In genomic region chr9:16681659-16681990, GRCh38 we compare ENCODE assay signal across 11 cellular contexts.
"Had no signal": no experiment of that assay in that cellular context is flagged by ENCODE, and none has a peak within 500 bp of the region (broad histone marks: within the 10 kb centered on the region; RNA-seq: fewer than 3 reads in every experiment).

No MANE protein-coding gene starts in this region.

- H3K9me3 ChIP-seq: gastrocnemius medialis, pancreas, stomach had no signal

- ATAC-seq: gastrocnemius medialis, pancreas had no signal

- DNase-seq: activated CD4-positive, alpha-beta memory T cell treated with anti-CD3 and anti-CD28 coated beads, Interleukin-2, amount 10 ng/mL, durations not matched to agents 7 days and 5 days; activated naive CD8-positive, alpha-beta T cell treated with anti-CD3 and anti-CD28 coated beads, Interleukin-2, amount 10 ng/mL, durations not matched to agents 7 days and 5 days; gastrocnemius medialis; pancreas; retina; stimulated activated CD4-positive, alpha-beta T cell treated with anti-CD3 and anti-CD28 coated beads, Interleukin-4, amount 100 ng/mL, for 4 hours; stomach; T-helper 1 cell had no signal

- H3K27ac ChIP-seq: cardiac muscle cell, gastrocnemius medialis, pancreas, stomach, VCaP had no signal

- H3K4me3 ChIP-seq: cardiac muscle cell, gastrocnemius medialis, pancreas, skin epidermis, stomach had no signal

- H3K36me3 ChIP-seq: cardiac muscle cell, gastrocnemius medialis, pancreas, stomach had no signal

- H3K4me1 ChIP-seq: gastrocnemius medialis, pancreas had no signal

- H3K27me3 ChIP-seq: gastrocnemius medialis, pancreas, stomach had no signal
